Comparison of ENCODE assay signal across 1 cellular context in the genomic region with DNA sequence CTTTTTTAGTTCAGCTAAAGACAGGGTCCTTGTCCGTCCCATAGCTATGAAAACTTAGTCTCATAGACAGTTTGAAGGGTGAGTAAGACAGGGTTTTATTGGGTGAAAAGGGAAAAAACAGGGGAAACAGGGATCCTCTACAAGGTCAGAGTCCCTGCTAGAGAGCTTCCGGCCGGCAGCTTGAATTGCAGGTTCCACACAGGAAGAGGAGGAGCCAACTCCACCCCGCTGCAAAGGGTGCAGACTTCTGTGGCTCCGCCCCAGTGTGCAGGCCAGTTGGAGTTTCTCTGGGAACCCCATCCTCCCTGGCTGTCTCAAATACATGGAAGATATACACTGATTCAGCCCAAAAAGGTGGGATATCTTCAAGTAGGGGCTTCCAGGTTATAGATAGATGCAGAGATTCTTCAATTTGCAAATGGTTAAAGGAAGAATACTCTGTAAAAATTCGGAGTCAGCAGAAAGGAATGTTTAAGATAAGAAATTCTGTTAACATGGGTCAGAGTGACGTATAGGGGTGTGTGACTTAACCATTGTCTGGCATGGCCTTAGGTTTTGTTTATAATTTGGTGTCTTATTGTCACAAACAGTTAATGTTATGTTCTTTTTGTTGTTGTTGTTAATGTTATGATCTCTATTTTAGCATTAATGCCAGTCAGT.
TF ChIP-seq lines count a peak whose summit lies in the region.

No MANE protein-coding gene starts in this region.

TF ChIP-seq in H1, 55 proteins besides CTCF, POLR2A, EP300 and RAD21:
- no peak for TF ChIP-seq KDM1A (IDR thresholded peaks at IDR 0.05; ENCODE audit: borderline replicate concordance, low read length)
- no peak for TF ChIP-seq MAX (IDR thresholded peaks at IDR 0.05)
- no peak for TF ChIP-seq RXRA (IDR thresholded peaks at IDR 0.05; ENCODE audit: insufficient read depth, low read depth, low read length)
- TF ChIP-seq CREB1 (IDR thresholded peaks at IDR 0.05) = no peak
- TF ChIP-seq SRF (IDR thresholded peaks at IDR 0.05; ENCODE audit: low read depth, low read length) = no peak
- TF ChIP-seq EZH2 (IDR thresholded peaks at IDR 0.05; ENCODE audit: low read depth, low read length, severe bottlenecking) = no peak
- TF ChIP-seq KDM5A (IDR thresholded peaks at IDR 0.05; ENCODE audit: low read length) = no peak
- no peak for TF ChIP-seq PHF8 (conservative IDR thresholded peaks at IDR 0.05; ENCODE audit: low read depth, low read length)
- TF ChIP-seq JUND (IDR thresholded peaks at IDR 0.05; ENCODE audit: low read length) = no peak
- no peak for TF ChIP-seq BRCA1 (IDR thresholded peaks at IDR 0.05; ENCODE audit: low read depth, low read length)
- TF ChIP-seq, protein P1, sequence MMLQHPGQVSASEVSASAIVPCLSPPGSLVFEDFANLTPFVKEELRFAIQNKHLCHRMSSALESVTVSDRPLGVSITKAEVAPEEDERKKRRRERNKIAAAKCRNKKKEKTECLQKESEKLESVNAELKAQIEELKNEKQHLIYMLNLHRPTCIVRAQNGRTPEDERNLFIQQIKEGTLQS (IDR thresholded peaks at IDR 0.05; ENCODE audit: insufficient read depth, low read depth, low read length) = no peak
- no peak for TF ChIP-seq CBX5 (IDR thresholded peaks at IDR 0.05; ENCODE audit: low read depth, low read length)
- TF ChIP-seq TCF12 (IDR thresholded peaks at IDR 0.05; ENCODE audit: low read depth, low read length) = no peak
- TF ChIP-seq, protein P2, sequence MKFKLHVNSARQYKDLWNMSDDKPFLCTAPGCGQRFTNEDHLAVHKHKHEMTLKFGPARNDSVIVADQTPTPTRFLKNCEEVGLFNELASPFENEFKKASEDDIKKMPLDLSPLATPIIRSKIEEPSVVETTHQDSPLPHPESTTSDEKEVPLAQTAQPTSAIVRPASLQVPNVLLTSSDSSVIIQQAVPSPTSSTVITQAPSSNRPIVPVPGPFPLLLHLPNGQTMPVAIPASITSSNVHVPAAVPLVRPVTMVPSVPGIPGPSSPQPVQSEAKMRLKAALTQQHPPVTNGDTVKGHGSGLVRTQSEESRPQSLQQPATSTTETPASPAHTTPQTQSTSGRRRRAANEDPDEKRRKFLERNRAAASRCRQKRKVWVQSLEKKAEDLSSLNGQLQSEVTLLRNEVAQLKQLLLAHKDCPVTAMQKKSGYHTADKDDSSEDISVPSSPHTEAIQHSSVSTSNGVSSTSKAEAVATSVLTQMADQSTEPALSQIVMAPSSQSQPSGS (IDR thresholded peaks at IDR 0.05; ENCODE audit: low read length) = no peak
- TF ChIP-seq JUN (IDR thresholded peaks at IDR 0.05; ENCODE audit: low read depth, low read length) = no peak
